ENCODE assay signal across 14 cellular contexts in the genomic region with DNA sequence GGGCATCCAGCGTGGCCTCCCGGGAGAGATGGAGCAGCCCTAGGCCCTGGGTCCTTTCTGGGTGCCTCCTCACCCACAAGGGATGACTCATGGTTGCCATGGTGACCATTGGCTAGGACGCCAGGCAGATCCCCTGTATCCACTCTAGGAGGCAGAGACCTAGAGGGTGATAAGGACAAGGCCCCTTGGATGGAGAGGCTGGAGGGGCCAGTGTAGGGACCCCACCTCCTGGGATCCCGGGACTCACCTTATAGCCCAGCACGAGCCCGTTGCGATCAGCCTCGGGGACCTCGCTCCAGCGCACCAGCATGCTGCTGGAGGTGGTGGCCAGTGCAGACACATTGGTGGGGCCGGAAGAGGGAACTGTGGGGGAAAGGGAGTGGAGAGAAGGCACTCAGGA.
A peak's percentile ranks its signal among the peaks of the same experiment; 100 is the strongest.
DNase-seq lines count a peak whose midpoint lies in the region; ATAC-seq, FAIRE-seq and TF ChIP-seq lines count a peak whose summit lies in the region.
"Had no signal": no experiment of that assay in that cellular context is flagged by ENCODE, and none has a peak within 500 bp of the region (broad histone marks: within the 10 kb centered on the region; RNA-seq: fewer than 3 reads in every experiment).

No MANE protein-coding gene starts in this region.

- no peak for TF ChIP-seq CTCF in brain microvascular endothelial cell (IDR thresholded peaks at IDR 0.05; ENCODE audit: low read depth, low read length, missing control alignments)
- no peak for TF ChIP-seq CTCF in nephron progenitor cell (IDR thresholded peaks at IDR 0.05)
- no peak for TF ChIP-seq CTCF in kidney (IDR thresholded peaks at IDR 0.05; ENCODE audit: borderline replicate concordance, extremely low read depth, insufficient read depth)

- peaks cover 25% of the 10 kb centered on the region for H3K4me1 Mint-ChIP-seq in nephron progenitor cell

- H3K27me3 Mint-ChIP-seq in nephron progenitor cell (ENCODE audit: low read depth, poor library complexity): no peaks in the 10 kb centered on the region
- H3K27me3 Mint-ChIP-seq: activated CD4-positive, alpha-beta memory T cell treated with anti-CD3 and anti-CD28 coated beads for 36 hours; type B pancreatic cell had no signal

- DNase-seq in NCI-H1417 (lab: John Stamatoyannopoulos, UW) (peak in 2 of 3 experiments; percentile 14 to 67), NCI-H1417 treated with DMSO at 0.1 percent for 48 hours (lab: John Stamatoyannopoulos, UW) (no peak), HT-29 (ENCODE audit: low spot score) (peak; percentile 4), brain microvascular endothelial cell (peak; percentile 27), nephron progenitor cell (no peak), kidney (no peak), substantia nigra (lab: John Stamatoyannopoulos, UW) (no peak)
- DNase-seq: activated CD4-positive, alpha-beta memory T cell treated with anti-CD3 and anti-CD28 coated beads for 36 hours; activated gamma-delta T cell treated with Interleukin-2 at 50 U/mL for 16 hours; NCI-H1930 had no signal

- peak overlapping the region; percentile 32 for H3K27ac Mint-ChIP-seq in nephron progenitor cell
- H3K27ac Mint-ChIP-seq: activated CD4-positive, alpha-beta memory T cell treated with anti-CD3 and anti-CD28 coated beads for 36 hours; type B pancreatic cell had no signal

- no peaks in the 10 kb centered on the region for H3K27me3 ChIP-seq in brain microvascular endothelial cell (replicated peaks)
- H3K27me3 ChIP-seq: cardiac muscle cell had no signal

- no peak for ATAC-seq in HG03280 (IDR thresholded peaks at IDR 0.05; ENCODE audit: unreplicated experiment)

- intact Hi-C loops in kidney (cut with DNase I): no loop called here

- H3K36me3 ChIP-seq in brain microvascular endothelial cell (replicated peaks): no peaks in the 10 kb centered on the region
- H3K36me3 ChIP-seq in kidney (ENCODE audit: control insufficient read depth in 1 of 2, insufficient read depth in 2 of 2, low read length in 2 of 2): no peaks in the 10 kb centered on the region

- H3K4me1 ChIP-seq in kidney (ENCODE audit: control insufficient read depth in 1 of 2, insufficient read depth in 1 of 2, low read depth in 1 of 2, low read length in 2 of 2): peaks cover 0 to 2% of the 10 kb centered on the region in 2 donors

- H3K4me3 ChIP-seq in brain microvascular endothelial cell (ENCODE audit: low read depth, low read length) (no peak overlapping the region), kidney (ENCODE audit: low read length in 2 of 2) (no peak overlapping the region)
- H3K4me3 ChIP-seq: cardiac muscle cell had no signal

- no peak overlapping the region for H3K4me3 Mint-ChIP-seq in nephron progenitor cell
- H3K4me3 Mint-ChIP-seq: activated CD4-positive, alpha-beta memory T cell treated with anti-CD3 and anti-CD28 coated beads for 36 hours; type B pancreatic cell had no signal

- in situ Hi-C loops in brain microvascular endothelial cell (cut with HindIII; ENCODE audit: low pct_ligation_motif_present, low sequenced_read_pairs): no loop called here

- no peak overlapping the region for H3K9ac ChIP-seq in kidney (ENCODE audit: low read length in 2 of 2)

- H3K27ac ChIP-seq in brain microvascular endothelial cell: no peak overlapping the region
- H3K27ac ChIP-seq in kidney (ENCODE audit: low read depth in 2 of 2, low read length in 2 of 2): no peak overlapping the region
- no peak overlapping the region for H3K27ac ChIP-seq in substantia nigra (ENCODE audit: low read depth, low read length, poor library complexity, severe bottlenecking)
- H3K27ac ChIP-seq: cardiac muscle cell had no signal

- FAIRE-seq in kidney (lab: Jason Lieb, UNC): no peak
- FAIRE-seq: endothelial cell of umbilical vein had no signal

- H3K36me3 Mint-ChIP-seq in nephron progenitor cell (ENCODE audit: low read depth): peaks cover 20% of the 10 kb centered on the region
- H3K36me3 Mint-ChIP-seq: activated CD4-positive, alpha-beta memory T cell treated with anti-CD3 and anti-CD28 coated beads for 36 hours; type B pancreatic cell had no signal

- H3K9me3 Mint-ChIP-seq in nephron progenitor cell: no peaks in the 10 kb centered on the region
- H3K9me3 Mint-ChIP-seq: activated CD4-positive, alpha-beta memory T cell treated with anti-CD3 and anti-CD28 coated beads for 36 hours; type B pancreatic cell had no signal

- no peaks in the 10 kb centered on the region for H3K9me3 ChIP-seq in kidney (ENCODE audit: control insufficient read depth in 1 of 2, low read length in 2 of 2)

Comparison
In these comparisons a context has a peak if more than half of its experiments do, and no peak if none do; other contexts are left out.
1. DNase-seq: peak in NCI-H1417 (2 of 3), HT-29 (single experiment) and brain microvascular endothelial cell (single experiment); none in NCI-H1417 treated with DMSO at 0.1 percent for 48 hours (single experiment), nephron progenitor cell (single experiment), kidney (single experiment) and substantia nigra (0 of 49).